Comparison of ENCODE assay signal across 11 cellular contexts in the genomic region with DNA sequence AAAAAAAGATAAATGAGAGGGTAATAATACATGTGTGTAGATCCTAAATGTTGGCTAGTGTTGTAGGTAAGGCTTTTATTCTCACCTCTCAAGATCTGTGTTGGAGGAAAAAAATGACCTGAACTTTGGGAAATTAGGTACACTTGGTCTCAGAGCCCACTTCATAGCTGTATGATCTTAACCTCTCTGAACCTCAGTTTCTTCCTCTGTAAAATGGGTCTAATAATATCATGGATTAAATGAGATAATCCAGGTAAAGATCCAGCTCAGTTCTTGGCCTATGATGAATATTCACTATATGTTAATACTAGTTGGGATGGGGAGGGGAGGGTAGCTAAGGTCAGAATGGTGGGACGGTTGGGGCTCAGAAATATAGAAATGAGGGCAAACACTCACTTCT. TPM values are rescaled to one million over a fixed set of nuclear protein-coding genes. Genes with fewer than 3 reads are reported as not detected.
"Had no signal": no experiment of that assay in that cellular context is flagged by ENCODE, and none has a peak within 500 bp of the region (broad histone marks: within the 10 kb centered on the region; RNA-seq: fewer than 3 reads in every experiment).

No MANE protein-coding gene starts in this region.

- H3K4me3 ChIP-seq: GM23248, GM23338, HAP-1 had no signal

- H3K36me3 ChIP-seq: HAP-1 had no signal

- H3K27ac ChIP-seq: GM23248 had no signal

- DNase-seq: GM23248, GOT3, H7, H9, HCEC 1CT, HFFc6 had no signal

- ATAC-seq: GM23338, HCT116 had no signal

- H3K9ac ChIP-seq: GM23248 had no signal

- H2AFZ ChIP-seq: GM23248 had no signal

- H3K4me1 ChIP-seq: HAP-1 had no signal

- H3K9me3 ChIP-seq: HAP-1 had no signal

- H3K4me2 ChIP-seq: GM23338 had no signal

- FAIRE-seq: H1, H54 had no signal

RNA-seq across cellular contexts. Expression of a gene that starts 24.3 kb away (rescaled TPM):
- total RNA-seq: GM23248 had no signal
